10 cellular contexts compared by ENCODE assay signal in the genomic region with DNA sequence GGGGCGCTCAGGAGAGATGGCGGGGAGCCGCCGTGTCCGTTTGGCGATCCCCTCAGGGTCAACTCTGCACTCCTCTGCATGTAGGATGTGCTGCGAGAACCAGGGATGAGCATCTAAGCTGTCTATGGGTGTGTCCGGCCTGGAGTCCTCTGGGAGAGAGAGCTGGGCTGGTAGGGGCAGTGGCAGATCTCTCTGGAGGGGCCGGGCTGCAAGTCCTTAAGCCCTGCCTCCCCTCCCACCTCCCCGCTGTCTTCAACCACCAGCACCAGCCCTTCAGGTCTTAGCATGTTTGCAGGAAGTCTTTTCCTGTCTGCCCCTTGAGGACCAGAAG. TPM values are rescaled to one million over a fixed set of nuclear protein-coding genes. Genes with fewer than 3 reads are reported as not detected.
DNase-seq lines count a peak whose midpoint lies in the region; ATAC-seq lines count a peak whose summit lies in the region.
"Had no signal": no experiment of that assay in that cellular context is flagged by ENCODE, and none has a peak within 500 bp of the region (broad histone marks: within the 10 kb centered on the region; RNA-seq: fewer than 3 reads in every experiment).

No MANE protein-coding gene starts in this region.

- no peaks in the 10 kb centered on the region for H3K9me3 ChIP-seq in BLaER1 treated with 17β-estradiol and CSF1 and Interleukin-3, amounts not matched to agents 10 nM and 100 nM (replicated peaks in 1 of 11)
- H3K9me3 ChIP-seq: gastrocnemius medialis had no signal

- peaks cover 3% of the 10 kb centered on the region for H3K36me3 Mint-ChIP-seq in T-cell

- POLR2A ChIA-PET in T-cell (lab: Charles Lee): no interaction called here

- peak overlapping the region; percentile 30 to 45 (median 44) for H3K4me3 Mint-ChIP-seq in T-cell
- H3K4me3 Mint-ChIP-seq: stimulated activated naive CD8-positive, alpha-beta T cell treated with anti-CD3 and anti-CD28 coated beads, Interleukin-15, amount 100 ng/mL, for 72 hours had no signal

- no peak overlapping the region for H3K4me3 ChIP-seq in BLaER1 treated with 17β-estradiol and CSF1 and Interleukin-3, amounts not matched to agents 10 nM and 100 nM
- H3K4me3 ChIP-seq: gastrocnemius medialis had no signal

- no peak for DNase-seq in T-cell
- DNase-seq in NCI-H510A treated with DMSO at 0.1 percent for 48 hours (lab: John Stamatoyannopoulos, UW): no peak
- no peak for DNase-seq in NCI-H187 treated with DMSO at 0.1 percent for 48 hours (lab: John Stamatoyannopoulos, UW)
- DNase-seq: DND-41; gastrocnemius medialis; NCI-H2107; NK-92 treated with Interleukin-12 subunit alpha and Interleukin-12 subunit beta, amount 100 ng/mL, for 24 hours had no signal

- peak overlapping the region in 1 of 11 experiments; percentile 37; a peak in 3 of 22 replicates for H3K9ac ChIP-seq in BLaER1 treated with 17β-estradiol and CSF1 and Interleukin-3, amounts not matched to agents 10 nM and 100 nM

- CTCF ChIA-PET in T-cell (lab: Charles Lee): interaction anchor here in 1 of 2 donors (1.7 kb wide), 1 partner anchor 28 kb away, joined by 5 read pairs; no protein-coding TSS in a partner anchor

- peaks cover 29 to 64% (median 38%) of the 10 kb centered on the region in 11 experiments; a peak in 20 of 22 replicates for H4K20me1 ChIP-seq in BLaER1 treated with 17β-estradiol and CSF1 and Interleukin-3, amounts not matched to agents 10 nM and 100 nM

- ATAC-seq in T-cell (replicated peaks in 1 of 4): no peak
- ATAC-seq: gastrocnemius medialis had no signal

- H3K27me3 Mint-ChIP-seq in T-cell: peaks cover 0 to 4% of the 10 kb centered on the region in 2 donors
- H3K27me3 Mint-ChIP-seq: stimulated activated naive CD8-positive, alpha-beta T cell treated with anti-CD3 and anti-CD28 coated beads, Interleukin-15, amount 100 ng/mL, for 72 hours had no signal

- no peak overlapping the region for H3K27ac ChIP-seq in BLaER1 treated with 17β-estradiol and CSF1 and Interleukin-3, amounts not matched to agents 10 nM and 100 nM
- H3K27ac ChIP-seq: gastrocnemius medialis had no signal

- peak overlapping the region in 7 of 11 experiments; percentile 85 to 97 (median 93); a peak in 13 of 22 replicates for H3K4me2 ChIP-seq in BLaER1 treated with 17β-estradiol and CSF1 and Interleukin-3, amounts not matched to agents 10 nM and 100 nM

- peaks cover 22 to 33% (median 30%) of the 10 kb centered on the region in 11 experiments for H3K36me3 ChIP-seq in BLaER1 treated with 17β-estradiol and CSF1 and Interleukin-3, amounts not matched to agents 10 nM and 100 nM

- H3K4me1 Mint-ChIP-seq in T-cell: peaks cover 9 to 17% (median 12%) of the 10 kb centered on the region in 3 donors

- H3K27me3 ChIP-seq in BLaER1 treated with 17β-estradiol and CSF1 and Interleukin-3, amounts not matched to agents 10 nM and 100 nM: peaks cover 29 to 41% (median 33%) of the 10 kb centered on the region in 11 experiments
- H3K27me3 ChIP-seq: gastrocnemius medialis had no signal

- H3K27ac Mint-ChIP-seq in T-cell: no peak overlapping the region
- H3K27ac Mint-ChIP-seq: stimulated activated naive CD8-positive, alpha-beta T cell treated with anti-CD3 and anti-CD28 coated beads, Interleukin-15, amount 100 ng/mL, for 72 hours had no signal

- H3K9me3 Mint-ChIP-seq in T-cell: no peaks in the 10 kb centered on the region
- H3K9me3 Mint-ChIP-seq: stimulated activated naive CD8-positive, alpha-beta T cell treated with anti-CD3 and anti-CD28 coated beads, Interleukin-15, amount 100 ng/mL, for 72 hours had no signal

- peaks cover 16 to 45% (median 33%) of the 10 kb centered on the region in 10 experiments; a peak in 19 of 20 replicates for H3K4me1 ChIP-seq in BLaER1 treated with 17β-estradiol and CSF1 and Interleukin-3, amounts not matched to agents 10 nM and 100 nM
- H3K4me1 ChIP-seq: gastrocnemius medialis had no signal

RNA-seq across cellular contexts. Expression of gene FAM171A2, which starts 8.4 kb away (rescaled TPM):
- total RNA-seq in T-cell: 1 to 10 TPM in 2 of 5 donors, under 1 TPM in 3; 0.18 to 1.5 (median 0.89) TPM

RNA-seq across cellular contexts. Expression of gene GRN, which starts 10.2 kb away (rescaled TPM):
- total RNA-seq in T-cell: 10 to 100 TPM; 21.0 to 48.3 (median 40.1) TPM

RNA-seq across cellular contexts. Expression of gene SLC25A39, which starts 30.7 kb away (rescaled TPM):
- 100 to 1,000 TPM in 3 of 5 donors, 10 to 100 TPM in 2; 78.6 to 108 (median 104) TPM for total RNA-seq in T-cell

RNA-seq across cellular contexts. Expression of gene ITGA2B, which starts 34.2 kb away (rescaled TPM):
- total RNA-seq in T-cell: 1 to 10 TPM in 3 of 5 donors, under 1 TPM in 2; 0.41 to 3.9 (median 1.1) TPM
- total RNA-seq: SK-MEL-5 had no signal

RNA-seq across cellular contexts. Expression of gene RUNDC3A, which starts 46.9 kb away (rescaled TPM):
- total RNA-seq in T-cell: under 1 TPM in 3 of 5 donors, not detected in 2; 0.38 to 0.65 (median 0.41) TPM
- total RNA-seq: gastrocnemius medialis had no signal
